Comparison of ENCODE assay signal across 8 cellular contexts in the genomic region with DNA sequence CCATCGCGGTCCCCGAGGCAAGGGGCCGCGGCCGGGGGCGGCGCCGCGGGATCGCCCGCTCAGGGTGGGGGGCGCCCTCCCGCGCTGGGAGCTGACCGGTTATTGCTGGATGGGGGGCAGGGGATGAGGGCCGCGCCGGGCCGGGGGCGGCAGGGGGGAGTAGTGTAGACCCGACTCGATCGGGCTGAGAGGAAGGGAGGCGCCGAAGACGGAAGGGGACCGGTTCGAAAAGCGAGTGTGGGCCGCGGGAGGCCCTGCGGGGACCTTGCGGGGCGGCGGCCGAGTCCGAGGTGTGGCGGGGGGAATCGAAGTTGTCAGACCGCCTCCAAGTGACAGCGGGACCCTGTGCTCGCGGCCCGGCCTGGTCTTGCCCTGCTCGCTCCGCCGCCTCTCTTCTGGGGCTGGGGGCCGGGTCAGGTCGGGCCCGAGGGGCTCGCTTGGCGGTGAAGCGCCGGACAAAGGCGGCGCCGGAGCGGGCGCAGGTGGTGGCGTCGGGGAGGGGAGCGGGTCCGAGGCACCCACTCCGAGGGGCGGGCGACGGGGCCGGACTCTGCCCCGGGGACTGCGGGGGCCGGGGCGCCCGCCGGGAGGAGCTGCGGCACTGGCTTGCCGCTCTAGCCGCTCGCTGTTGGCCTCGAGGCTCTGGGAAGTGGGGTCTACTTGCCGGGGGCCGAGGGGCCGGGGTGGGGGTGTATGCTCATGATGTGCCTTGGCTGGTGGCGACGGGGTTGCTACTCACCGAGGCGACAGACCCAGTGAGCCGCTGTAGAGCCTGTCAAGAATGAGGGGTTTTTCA. TPM values are rescaled to one million over a fixed set of nuclear protein-coding genes. Genes with fewer than 3 reads are reported as not detected.
A peak's percentile ranks its signal among the peaks of the same experiment; 100 is the strongest.
DNase-seq lines count a peak whose midpoint lies in the region; ATAC-seq, FAIRE-seq and TF ChIP-seq lines count a peak whose summit lies in the region.

No MANE protein-coding gene starts in this region.

- no peak overlapping the region for H2AFZ ChIP-seq in KMS-11 (ENCODE audit: low read depth)
- peak overlapping the region; percentile 22 for H2AFZ ChIP-seq in keratinocyte (ENCODE audit: control insufficient read depth, low read length)

- peaks cover 31% of the 10 kb centered on the region for H3K27me3 Mint-ChIP-seq in activated naive CD8-positive, alpha-beta T cell treated with anti-CD3 and anti-CD28 coated beads for 36 hours

- H3K27me3 ChIP-seq in KMS-11 (ENCODE audit: insufficient read depth, low read depth) = peaks cover 22% of the 10 kb centered on the region
- peaks cover 20% of the 10 kb centered on the region for H3K27me3 ChIP-seq in keratinocyte (ENCODE audit: control insufficient read depth, extremely low read depth, insufficient read depth, low read length)

- peaks cover 45% of the 10 kb centered on the region for H3K4me1 Mint-ChIP-seq in activated naive CD8-positive, alpha-beta T cell treated with anti-CD3 and anti-CD28 coated beads for 36 hours

- H3K4me2 ChIP-seq in KMS-11 (peak overlapping the region; percentile 42; the same call in 1 of the 2 replicates), keratinocyte (ENCODE audit: control insufficient read depth, extremely low read depth, insufficient read depth, low read depth, low read length) (peak overlapping the region; percentile 66)

- no peaks in the 10 kb centered on the region for H3K36me3 Mint-ChIP-seq in activated naive CD8-positive, alpha-beta T cell treated with anti-CD3 and anti-CD28 coated beads for 36 hours

- no peaks in the 10 kb centered on the region for H3K36me3 ChIP-seq in KMS-11 (ENCODE audit: insufficient read depth)
- peaks cover 0 to 4% of the 10 kb centered on the region in 2 experiments for H3K36me3 ChIP-seq in keratinocyte (ENCODE audit: control insufficient read depth in 2 of 2, extremely low read depth in 1 of 2, insufficient read depth in 2 of 2, low read length in 2 of 2)

- DNase-seq in GM10248 (ENCODE audit: extremely low spot score) = peak; percentile 59
- peak; percentile 50 for DNase-seq in activated naive CD8-positive, alpha-beta T cell treated with anti-CD3 and anti-CD28 coated beads for 36 hours
- DNase-seq in keratinocyte (ENCODE audit: low read depth, low spot score) = no peak
- DNase-seq in stimulated activated naive CD8-positive, alpha-beta T cell treated with anti-CD3 and anti-CD28 coated beads, Interleukin-15, Interleukin-2, amounts not matched to agents 100 U/mL and 50 U/mL, for 24 hours = peak; percentile 44

- H3K9me3 Mint-ChIP-seq in activated naive CD8-positive, alpha-beta T cell treated with anti-CD3 and anti-CD28 coated beads for 36 hours = no peaks in the 10 kb centered on the region

- H3K4me3 ChIP-seq in KMS-11 (IDR thresholded peaks at IDR 0.05; ENCODE audit: insufficient read depth, low read depth, low read length) = no peak overlapping the region
- H3K4me3 ChIP-seq in keratinocyte (ENCODE audit: control insufficient read depth in 2 of 3, extremely low read depth in 1 of 3, insufficient read depth in 2 of 3, low read depth in 1 of 3, low read length in 3 of 3) = peak overlapping the region; percentile 59 to 75 (median 71)

- H3K9ac ChIP-seq in KMS-11 (no peak overlapping the region; the same call in 1 of the 2 replicates), keratinocyte (ENCODE audit: control insufficient read depth, extremely low read depth, insufficient read depth, low read length) (peak overlapping the region; percentile 61)

- H3K9me1 ChIP-seq in keratinocyte (ENCODE audit: control insufficient read depth, extremely low read depth, insufficient read depth, low read length) = no peaks in the 10 kb centered on the region

- H3K9me3 ChIP-seq in keratinocyte (ENCODE audit: control insufficient read depth, low read depth, low read length) = no peaks in the 10 kb centered on the region

- H3K4me1 ChIP-seq in KMS-11 (ENCODE audit: low read depth, poor library complexity, severe bottlenecking) (no peaks in the 10 kb centered on the region), keratinocyte (ENCODE audit: control insufficient read depth, extremely low read depth, insufficient read depth, low read length) (peaks cover 24% of the 10 kb centered on the region)

- peaks cover 33% of the 10 kb centered on the region for H3K79me2 ChIP-seq in KMS-11 (ENCODE audit: insufficient read depth, low read depth)
- peaks cover 34% of the 10 kb centered on the region for H3K79me2 ChIP-seq in keratinocyte (ENCODE audit: control insufficient read depth, insufficient read depth, low read length)

- ATAC-seq in stimulated activated naive CD8-positive, alpha-beta T cell treated with anti-CD3 and anti-CD28 coated beads, Interleukin-15, Interleukin-2, amounts not matched to agents 100 U/mL and 50 U/mL, for 24 hours = no peak
- ATAC-seq in HG03521 (IDR thresholded peaks at IDR 0.05; ENCODE audit: unreplicated experiment) = no peak
- no peak for ATAC-seq in HG03469 (IDR thresholded peaks at IDR 0.05; ENCODE audit: unreplicated experiment)
- ATAC-seq in GM19467 (IDR thresholded peaks at IDR 0.05; ENCODE audit: unreplicated experiment) = no peak

- no peaks in the 10 kb centered on the region for H4K20me1 ChIP-seq in KMS-11 (ENCODE audit: insufficient read depth)
- peaks cover 3% of the 10 kb centered on the region for H4K20me1 ChIP-seq in keratinocyte (ENCODE audit: control insufficient read depth, extremely low read depth, insufficient read depth, low read length)

- peak overlapping the region; percentile 84 for H3K4me3 Mint-ChIP-seq in activated naive CD8-positive, alpha-beta T cell treated with anti-CD3 and anti-CD28 coated beads for 36 hours

- H3K27ac ChIP-seq in KMS-11 (no peak overlapping the region), keratinocyte (ENCODE audit: control insufficient read depth, insufficient read depth, low read length) (no peak overlapping the region)

- no peak for FAIRE-seq in keratinocyte (lab: Jason Lieb, UNC)

- H3K27ac Mint-ChIP-seq in activated naive CD8-positive, alpha-beta T cell treated with anti-CD3 and anti-CD28 coated beads for 36 hours = peak overlapping the region; percentile 79

- CTCF ChIA-PET in GM10248 (lab: Yijun Ruan, JAX) = interaction anchor here (0.7 to 4.0 kb wide), 13 partner anchors 8 to 453 kb away, joined by 3 to 16 read pairs (median 4); partner anchors contain the start of gene VPS18

- dilution Hi-C loops in keratinocyte (cut with MboI; ENCODE audit: extremely low pct_ligation_motif_present, low sequenced_read_pairs) = no loop called here

- TF ChIP-seq CTCF in GM10248 (IDR thresholded peaks at IDR 0.05; ENCODE audit: control extremely low read depth, extremely low read depth, low read depth, missing control alignments) (peak; percentile 42), KMS-11 (conservative IDR thresholded peaks at IDR 0.05; ENCODE audit: low read depth, low read length) (no peak), keratinocyte (optimal IDR thresholded peaks at IDR 0.05 in 1 of 3, IDR thresholded peaks at IDR 0.05 in 1 of 3, conservative IDR thresholded peaks at IDR 0.05 in 1 of 3; ENCODE audit: extremely low read depth in 1 of 3, insufficient read depth in 2 of 3, low read length in 3 of 3) (peak in 2 of 3 experiments; percentile 4 to 36)

- POLR2A ChIA-PET in GM10248 (lab: Yijun Ruan, JAX) = no interaction called here

RNA-seq across cellular contexts. Expression of gene BAHD1, which starts 1.2 kb away (rescaled TPM):
- total RNA-seq in activated naive CD8-positive, alpha-beta T cell treated with anti-CD3 and anti-CD28 coated beads for 36 hours = 10 to 100 TPM; 18.0 to 18.7 TPM
- 4.8 to 6.9 TPM (median 6.8 TPM) in 3 replicates for polyA plus RNA-seq in keratinocyte
- 2.1 TPM for polyA plus RNA-seq in keratinocyte (2011; ENCODE audit: low read depth)
- 4.7 and 7.3 TPM in 2 replicates for polyA plus RNA-seq in keratinocyte (2011; cell fraction: cytosol; rRNA removed)
- 19.0 and 21.5 TPM in 2 replicates for polyA plus RNA-seq in keratinocyte (2011; cell fraction: nucleus; rRNA removed)
- 11.5 and 11.9 TPM in 2 replicates for polyA plus RNA-seq in keratinocyte (2012; ENCODE audit: low replicate concordance)
- 7.7 to 18.9 TPM (median 7.7 TPM) in 3 replicates for polyA minus RNA-seq in keratinocyte
- 10.4 TPM for polyA minus RNA-seq in keratinocyte (2011; cell fraction: cytosol; rRNA and poly(A)+ RNA removed)
- polyA minus RNA-seq in keratinocyte (2011; cell fraction: nucleus; rRNA and poly(A)+ RNA removed) = 12.7 and 13.2 TPM in 2 replicates

RNA-seq across cellular contexts. Expression of gene CHST14, which starts 28.9 kb away (rescaled TPM):
- total RNA-seq in activated naive CD8-positive, alpha-beta T cell treated with anti-CD3 and anti-CD28 coated beads for 36 hours = 1 to 10 TPM; 5.7 to 7.1 TPM
- polyA plus RNA-seq in keratinocyte = 1.1 to 4.4 TPM (median 1.5 TPM) in 3 replicates
- 1.1 TPM for polyA plus RNA-seq in keratinocyte (2011; ENCODE audit: low read depth)
- 0.88 and 0.91 TPM in 2 replicates for polyA plus RNA-seq in keratinocyte (2011; cell fraction: cytosol; rRNA removed)
- 3.9 and 4.0 TPM in 2 replicates for polyA plus RNA-seq in keratinocyte (2011; cell fraction: nucleus; rRNA removed)
- 2.2 and 4.2 TPM in 2 replicates for polyA plus RNA-seq in keratinocyte (2012; ENCODE audit: low replicate concordance)
- 1.2 to 3.6 TPM (median 1.5 TPM) in 3 replicates for polyA minus RNA-seq in keratinocyte
- polyA minus RNA-seq in keratinocyte (2011; cell fraction: cytosol; rRNA and poly(A)+ RNA removed) = 1.7 TPM
- polyA minus RNA-seq in keratinocyte (2011; cell fraction: nucleus; rRNA and poly(A)+ RNA removed) = 1.9 TPM in 2 replicates

RNA-seq across cellular contexts. Expression of gene IVD, which starts 36.3 kb away (rescaled TPM):
- 10 to 100 TPM; 64.9 to 68.6 TPM for total RNA-seq in activated naive CD8-positive, alpha-beta T cell treated with anti-CD3 and anti-CD28 coated beads for 36 hours
- polyA plus RNA-seq in keratinocyte = 13.0 to 18.1 TPM (median 14.2 TPM) in 3 replicates
- 1.3 TPM for polyA plus RNA-seq in keratinocyte (2011; ENCODE audit: low read depth)
- 8.5 and 9.2 TPM in 2 replicates for polyA plus RNA-seq in keratinocyte (2011; cell fraction: cytosol; rRNA removed)
- 22.2 and 24.6 TPM in 2 replicates for polyA plus RNA-seq in keratinocyte (2011; cell fraction: nucleus; rRNA removed)
- polyA plus RNA-seq in keratinocyte (2012; ENCODE audit: low replicate concordance) = 2.2 and 11.4 TPM in 2 replicates
- 13.9 to 17.1 TPM (median 15.0 TPM) in 3 replicates for polyA minus RNA-seq in keratinocyte
- 13.2 TPM for polyA minus RNA-seq in keratinocyte (2011; cell fraction: cytosol; rRNA and poly(A)+ RNA removed)
- polyA minus RNA-seq in keratinocyte (2011; cell fraction: nucleus; rRNA and poly(A)+ RNA removed) = 11.8 and 20.4 TPM in 2 replicates

RNA-seq across cellular contexts. Expression of gene KNSTRN, which starts 59.4 kb away (rescaled TPM):
- total RNA-seq in activated naive CD8-positive, alpha-beta T cell treated with anti-CD3 and anti-CD28 coated beads for 36 hours = 10 to 100 TPM; 54.3 to 56.3 TPM
- polyA plus RNA-seq in keratinocyte = 21.0 to 42.8 TPM (median 42.4 TPM) in 3 replicates
- polyA plus RNA-seq in keratinocyte (2011; ENCODE audit: low read depth) = 47.0 TPM
- 22.2 and 37.8 TPM in 2 replicates for polyA plus RNA-seq in keratinocyte (2011; cell fraction: cytosol; rRNA removed)
- 22.5 and 30.4 TPM in 2 replicates for polyA plus RNA-seq in keratinocyte (2011; cell fraction: nucleus; rRNA removed)
- 12.5 and 33.3 TPM in 2 replicates for polyA plus RNA-seq in keratinocyte (2012; ENCODE audit: low replicate concordance)
- polyA minus RNA-seq in keratinocyte = 17.3 to 74.2 TPM (median 19.2 TPM) in 3 replicates
- polyA minus RNA-seq in keratinocyte (2011; cell fraction: cytosol; rRNA and poly(A)+ RNA removed) = 18.4 TPM
- 9.4 and 21.8 TPM in 2 replicates for polyA minus RNA-seq in keratinocyte (2011; cell fraction: nucleus; rRNA and poly(A)+ RNA removed)
